ENCODE assay signal across 8 cellular contexts in genomic region chr9:33466565-33467495, GRCh38. TPM values are rescaled to one million over a fixed set of nuclear protein-coding genes. Genes with fewer than 3 reads are reported as not detected.
DNase-seq lines count a peak whose midpoint lies in the region; ATAC-seq and TF ChIP-seq lines count a peak whose summit lies in the region.

No MANE protein-coding gene starts in this region.

- H3K36me3 ChIP-seq in esophagus squamous epithelium (peaks cover 68 to 100% (median 88%) of the 10 kb centered on the region in 3 donors), neutrophil (peaks cover 89% of the 10 kb centered on the region), upper lobe of right lung (peaks cover 100% of the 10 kb centered on the region)

- H3K27ac ChIP-seq in esophagus squamous epithelium (peak overlapping the region in 1 of 4 donors; percentile 19), neutrophil (no peak overlapping the region), upper lobe of right lung (no peak overlapping the region)

- H3K4me3 ChIP-seq in esophagus squamous epithelium: no peak overlapping the region
- H3K4me3 ChIP-seq in neutrophil (ENCODE audit: low read depth in 1 of 2, low read length in 1 of 2): no peak overlapping the region
- H3K4me3 ChIP-seq in upper lobe of right lung: no peak overlapping the region

- peaks cover 0 to 63% (median 18%) of the 10 kb centered on the region in 3 donors for H3K4me1 ChIP-seq in esophagus squamous epithelium
- no peaks in the 10 kb centered on the region for H3K4me1 ChIP-seq in neutrophil (ENCODE audit: control insufficient read depth in 1 of 2, insufficient read depth in 1 of 2, low read depth in 1 of 2, low read length in 1 of 2)
- peaks cover 6% of the 10 kb centered on the region for H3K4me1 ChIP-seq in upper lobe of right lung

- TF ChIP-seq CTCF in esophagus squamous epithelium (IDR thresholded peaks at IDR 0.05) (peak; percentile 88 to 99 (median 98)), neutrophil (IDR thresholded peaks at IDR 0.05) (peak; percentile 92), upper lobe of right lung (IDR thresholded peaks at IDR 0.05) (peak; percentile 93)

- H3K9me3 ChIP-seq in esophagus squamous epithelium: no peaks in the 10 kb centered on the region
- no peaks in the 10 kb centered on the region for H3K9me3 ChIP-seq in neutrophil
- no peaks in the 10 kb centered on the region for H3K9me3 ChIP-seq in upper lobe of right lung

- intact Hi-C loops in esophagus squamous epithelium (cut with DNase I): no loop called here
- intact Hi-C loops in upper lobe of right lung (cut with DNase I): no loop called here

- WGBS in esophagus squamous epithelium, 2 donors: 50 to 81% methylated on average over 11 to 12 of the region's 24 CpGs

- ATAC-seq in upper lobe of right lung (peak; percentile 86), GM21423 (IDR thresholded peaks at IDR 0.05; ENCODE audit: unreplicated experiment) (no peak)

- no peaks in the 10 kb centered on the region for H3K27me3 ChIP-seq in esophagus squamous epithelium
- H3K27me3 ChIP-seq in neutrophil: no peaks in the 10 kb centered on the region
- H3K27me3 ChIP-seq in upper lobe of right lung: no peaks in the 10 kb centered on the region

- DNase-seq in NCI-H82 (lab: John Stamatoyannopoulos, UW): peak; percentile 63
- DNase-seq in NCI-H82 treated with DMSO at 0.1 percent for 48 hours (lab: John Stamatoyannopoulos, UW; ENCODE audit: unreplicated experiment): no peak
- peak; percentile 12 for DNase-seq in NCI-H2196 treated with DMSO at 0.1 percent for 48 hours (lab: John Stamatoyannopoulos, UW; ENCODE audit: unreplicated experiment)
- peak; percentile 50 for DNase-seq in activated T-cell treated with anti-CD3 and anti-CD28 coated beads for 4 hours
- no peak for DNase-seq in esophagus squamous epithelium (lab: John Stamatoyannopoulos, UW)
- DNase-seq in upper lobe of right lung: peak; percentile 87

- no peak for TF ChIP-seq POLR2A in esophagus squamous epithelium (IDR thresholded peaks at IDR 0.05)

RNA-seq across cellular contexts. Expression of gene NOL6, which starts 6.9 kb away (rescaled TPM):
- total RNA-seq in esophagus squamous epithelium (10 to 100 TPM; 23.6 to 43.7 (median 38.3) TPM), upper lobe of right lung (36.4 TPM)

RNA-seq across cellular contexts. Expression of gene AQP3, which starts 19.4 kb away (rescaled TPM):
- total RNA-seq in esophagus squamous epithelium (1,000 to 10,000 TPM; 1,484 to 2,988 (median 2,291) TPM), upper lobe of right lung (352 TPM)

RNA-seq across cellular contexts. Expression of gene ANKRD18B, which starts 57.2 kb away (rescaled TPM):
- total RNA-seq in esophagus squamous epithelium (10 to 100 TPM in 3 of 4 donors, 1 to 10 TPM in 1; 3.8 to 19.8 (median 10.8) TPM), upper lobe of right lung (1.2 TPM)

Comparison
In these comparisons a context has a peak if more than half of its experiments do, and no peak if none do; other contexts are left out.
1. DNase-seq: peak in NCI-H82 (single experiment), NCI-H2196 treated with DMSO at 0.1 percent for 48 hours (single experiment), activated T-cell treated with anti-CD3 and anti-CD28 coated beads for 4 hours (single experiment) and upper lobe of right lung (single experiment); none in NCI-H82 treated with DMSO at 0.1 percent for 48 hours (single experiment) and esophagus squamous epithelium (single experiment).
2. Peak in every context shown above with its lines, with median percentiles within 50 percentile points of each other: CTCF ChIP-seq.